In genomic region chr3:34012102-34012461, GRCh38 we compare ENCODE assay signal across 2 cellular contexts.
TF ChIP-seq lines count a peak whose summit lies in the region.

No MANE protein-coding gene starts in this region.

TF ChIP-seq in IMR-90, 13 proteins besides CTCF, POLR2A, EP300 and RAD21:
- TF ChIP-seq CHD1 (IDR thresholded peaks at IDR 0.05; ENCODE audit: low read depth, low read length) (no peak), SMC3 (IDR thresholded peaks at IDR 0.05; ENCODE audit: low read depth, low read length) (no peak), MAFK (IDR thresholded peaks at IDR 0.05; ENCODE audit: low read depth, low read length) (peak; percentile 76), BHLHE40 (IDR thresholded peaks at IDR 0.05; ENCODE audit: low read depth, low read length) (peak; percentile 64), FOS (IDR thresholded peaks at IDR 0.05; ENCODE audit: low read depth, low read length) (peak; percentile 100), USF2 (IDR thresholded peaks at IDR 0.05; ENCODE audit: low read depth, low read length) (no peak), CEBPB (IDR thresholded peaks at IDR 0.05; ENCODE audit: low read depth, low read length) (peak; percentile 58), RCOR1 (IDR thresholded peaks at IDR 0.05; ENCODE audit: insufficient replicate concordance, low read length) (peak; percentile 35), MAZ (IDR thresholded peaks at IDR 0.05; ENCODE audit: borderline replicate concordance, low read depth, low read length) (peak; percentile 16; the same call in 1 of the 2 replicates), NFE2L2 (IDR thresholded peaks at IDR 0.05; ENCODE audit: low read depth, low read length) (peak; percentile 63), RFX5 (IDR thresholded peaks at IDR 0.05; ENCODE audit: low read depth, low read length) (no peak), MXI1 (IDR thresholded peaks at IDR 0.05; ENCODE audit: borderline replicate concordance, low read depth, low read length) (no peak), ELK1 (IDR thresholded peaks at IDR 0.05; ENCODE audit: borderline replicate concordance, low read depth, low read length) (no peak)

TF ChIP-seq in K562, 482 proteins besides CTCF, POLR2A, EP300 and RAD21 (continues in another document):
- TF ChIP-seq RUNX1 (IDR thresholded peaks at IDR 0.05; ENCODE audit: low read depth): no peak
- TF ChIP-seq ZNF232 (CRISPR knock-in tag; IDR thresholded peaks at IDR 0.05): no peak
- peak; percentile 63; the same call in 1 of the 2 replicates for TF ChIP-seq ARID1B (IDR thresholded peaks at IDR 0.05)
- TF ChIP-seq MAFG (tag; conservative IDR thresholded peaks at IDR 0.05): no peak; the same call in 1 of the 2 replicates
- peak in 1 of 2 experiments; percentile 80; a peak in 1 of 4 replicates for TF ChIP-seq RCOR1 (IDR thresholded peaks at IDR 0.05; ENCODE audit: borderline replicate concordance in 1 of 2, low read depth in 2 of 2, low read length in 2 of 2)
- no peak for TF ChIP-seq KLF6 (CRISPR knock-in tag; IDR thresholded peaks at IDR 0.05; ENCODE audit: borderline replicate concordance)
- peak; percentile 71; the same call in 1 of the 2 replicates for TF ChIP-seq SMARCE1 (IDR thresholded peaks at IDR 0.05)
- no peak for TF ChIP-seq MAFF (IDR thresholded peaks at IDR 0.05; ENCODE audit: low read length)
- no peak for TF ChIP-seq NFRKB (IDR thresholded peaks at IDR 0.05; ENCODE audit: low read depth)
- no peak for TF ChIP-seq ZNF121 (CRISPR knock-in tag; conservative IDR thresholded peaks at IDR 0.05)
- TF ChIP-seq PRPF4 (IDR thresholded peaks at IDR 0.05; ENCODE audit: insufficient read depth, low read depth, low read length, poor library complexity, severe bottlenecking): no peak
- TF ChIP-seq, protein P1, sequence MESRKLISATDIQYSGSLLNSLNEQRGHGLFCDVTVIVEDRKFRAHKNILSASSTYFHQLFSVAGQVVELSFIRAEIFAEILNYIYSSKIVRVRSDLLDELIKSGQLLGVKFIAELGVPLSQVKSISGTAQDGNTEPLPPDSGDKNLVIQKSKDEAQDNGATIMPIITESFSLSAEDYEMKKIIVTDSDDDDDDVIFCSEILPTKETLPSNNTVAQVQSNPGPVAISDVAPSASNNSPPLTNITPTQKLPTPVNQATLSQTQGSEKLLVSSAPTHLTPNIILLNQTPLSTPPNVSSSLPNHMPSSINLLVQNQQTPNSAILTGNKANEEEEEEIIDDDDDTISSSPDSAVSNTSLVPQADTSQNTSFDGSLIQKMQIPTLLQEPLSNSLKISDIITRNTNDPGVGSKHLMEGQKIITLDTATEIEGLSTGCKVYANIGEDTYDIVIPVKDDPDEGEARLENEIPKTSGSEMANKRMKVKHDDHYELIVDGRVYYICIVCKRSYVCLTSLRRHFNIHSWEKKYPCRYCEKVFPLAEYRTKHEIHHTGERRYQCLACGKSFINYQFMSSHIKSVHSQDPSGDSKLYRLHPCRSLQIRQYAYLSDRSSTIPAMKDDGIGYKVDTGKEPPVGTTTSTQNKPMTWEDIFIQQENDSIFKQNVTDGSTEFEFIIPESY (CRISPR knock-in tag; IDR thresholded peaks at IDR 0.05): no peak
- peak; percentile 96 for TF ChIP-seq FOSL1 (tag; conservative IDR thresholded peaks at IDR 0.05)
- TF ChIP-seq PML (IDR thresholded peaks at IDR 0.05; ENCODE audit: low read length): no peak
- no peak for TF ChIP-seq ZC3H8 (IDR thresholded peaks at IDR 0.05)
- no peak for TF ChIP-seq CTBP1 (IDR thresholded peaks at IDR 0.05; ENCODE audit: borderline replicate concordance)
- TF ChIP-seq, protein P2, sequence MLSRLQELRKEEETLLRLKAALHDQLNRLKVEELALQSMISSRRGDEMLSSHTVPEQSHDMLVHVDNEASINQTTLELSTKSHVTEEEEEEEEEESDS (CRISPR knock-in tag; IDR thresholded peaks at IDR 0.05): no peak
- no peak for TF ChIP-seq ZNF507 (tag; conservative IDR thresholded peaks at IDR 0.05)
- TF ChIP-seq ZNF445 (CRISPR knock-in tag; IDR thresholded peaks at IDR 0.05; ENCODE audit: low read depth): no peak
- TF ChIP-seq NR2C2 (CRISPR knock-in tag; IDR thresholded peaks at IDR 0.05): no peak
- TF ChIP-seq NR2C2 (tag; IDR thresholded peaks at IDR 0.05): no peak
- TF ChIP-seq FOXP4 (CRISPR knock-in tag; IDR thresholded peaks at IDR 0.05; ENCODE audit: borderline replicate concordance): no peak
- no peak for TF ChIP-seq SPI1 (IDR thresholded peaks at IDR 0.05; ENCODE audit: borderline replicate concordance, low read depth, low read length)
- TF ChIP-seq ESRRA (IDR thresholded peaks at IDR 0.05; ENCODE audit: borderline replicate concordance, low read depth): no peak
- no peak for TF ChIP-seq NFIX (CRISPR knock-in tag; IDR thresholded peaks at IDR 0.05; ENCODE audit: low read depth)
- no peak for TF ChIP-seq HMGN3 (IDR thresholded peaks at IDR 0.05; ENCODE audit: borderline replicate concordance, extremely low read depth, insufficient read length, low read depth, low read length)
- no peak for TF ChIP-seq STAT6 (CRISPR knock-in tag; IDR thresholded peaks at IDR 0.05)
- no peak; the same call in 1 of the 2 replicates for TF ChIP-seq CBFA2T2 (conservative IDR thresholded peaks at IDR 0.05)
- no peak for TF ChIP-seq FOXK1 (CRISPR knock-in tag; IDR thresholded peaks at IDR 0.05; ENCODE audit: borderline replicate concordance)
- peak; percentile 90 for TF ChIP-seq ATF3 (IDR thresholded peaks at IDR 0.05)
- no peak for TF ChIP-seq ATF3 (CRISPR knock-in tag; conservative IDR thresholded peaks at IDR 0.05)
- peak; percentile 23; the same call in 1 of the 2 replicates for TF ChIP-seq CBFA2T3 (IDR thresholded peaks at IDR 0.05)
- TF ChIP-seq ZNF316 (IDR thresholded peaks at IDR 0.05): peak; percentile 53
- TF ChIP-seq PYGO2 (tag; IDR thresholded peaks at IDR 0.05): no peak
- no peak for TF ChIP-seq PTBP1 (IDR thresholded peaks at IDR 0.05; ENCODE audit: low read depth, low read length)
- TF ChIP-seq DNMT1 (IDR thresholded peaks at IDR 0.05): no peak
- no peak for TF ChIP-seq SRF (CRISPR knock-in tag; IDR thresholded peaks at IDR 0.05)
- peak in 1 of 2 experiments; percentile 26; a peak in 1 of 4 replicates for TF ChIP-seq HDAC1 (IDR thresholded peaks at IDR 0.05)
- no peak for TF ChIP-seq GATA2 (CRISPR knock-in tag; IDR thresholded peaks at IDR 0.05)
- no peak for TF ChIP-seq ZKSCAN8 (CRISPR knock-in tag; IDR thresholded peaks at IDR 0.05)
- TF ChIP-seq BACH1 (tag; IDR thresholded peaks at IDR 0.05): peak; percentile 62; the same call in 1 of the 2 replicates
- TF ChIP-seq ZNF311 (CRISPR knock-in tag; IDR thresholded peaks at IDR 0.05): no peak
- TF ChIP-seq GTF2E2 (tag; IDR thresholded peaks at IDR 0.05): no peak
- no peak for TF ChIP-seq ESRRB (CRISPR knock-in tag; IDR thresholded peaks at IDR 0.05; ENCODE audit: borderline replicate concordance)
- TF ChIP-seq, protein P3, sequence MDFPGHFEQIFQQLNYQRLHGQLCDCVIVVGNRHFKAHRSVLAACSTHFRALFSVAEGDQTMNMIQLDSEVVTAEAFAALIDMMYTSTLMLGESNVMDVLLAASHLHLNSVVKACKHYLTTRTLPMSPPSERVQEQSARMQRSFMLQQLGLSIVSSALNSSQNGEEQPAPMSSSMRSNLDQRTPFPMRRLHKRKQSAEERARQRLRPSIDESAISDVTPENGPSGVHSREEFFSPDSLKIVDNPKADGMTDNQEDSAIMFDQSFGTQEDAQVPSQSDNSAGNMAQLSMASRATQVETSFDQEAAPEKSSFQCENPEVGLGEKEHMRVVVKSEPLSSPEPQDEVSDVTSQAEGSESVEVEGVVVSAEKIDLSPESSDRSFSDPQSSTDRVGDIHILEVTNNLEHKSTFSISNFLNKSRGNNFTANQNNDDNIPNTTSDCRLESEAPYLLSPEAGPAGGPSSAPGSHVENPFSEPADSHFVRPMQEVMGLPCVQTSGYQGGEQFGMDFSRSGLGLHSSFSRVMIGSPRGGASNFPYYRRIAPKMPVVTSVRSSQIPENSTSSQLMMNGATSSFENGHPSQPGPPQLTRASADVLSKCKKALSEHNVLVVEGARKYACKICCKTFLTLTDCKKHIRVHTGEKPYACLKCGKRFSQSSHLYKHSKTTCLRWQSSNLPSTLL (IDR thresholded peaks at IDR 0.05): no peak
- no peak for TF ChIP-seq MBD2 (IDR thresholded peaks at IDR 0.05; ENCODE audit: borderline replicate concordance, low read depth)
- TF ChIP-seq SMARCC2 (IDR thresholded peaks at IDR 0.05; ENCODE audit: low read depth): 0 out of 2 replicates have a peak, but pooled peaks have one; percentile 44
- no peak for TF ChIP-seq GTF2B (IDR thresholded peaks at IDR 0.05; ENCODE audit: extremely low read depth, insufficient read length)
- TF ChIP-seq AFF4 (CRISPR knock-in tag; IDR thresholded peaks at IDR 0.05): no peak
- TF ChIP-seq TEAD1 (CRISPR knock-in tag; IDR thresholded peaks at IDR 0.05): no peak
- TF ChIP-seq ETV6 (IDR thresholded peaks at IDR 0.05; ENCODE audit: borderline replicate concordance in 1 of 2, low read depth in 2 of 2, low read length in 1 of 2): no peak
- TF ChIP-seq ETV6 (CRISPR knock-in tag; IDR thresholded peaks at IDR 0.05; ENCODE audit: borderline replicate concordance): no peak
- TF ChIP-seq SMARCA4 (IDR thresholded peaks at IDR 0.05): peak; percentile 76
- TF ChIP-seq U2AF1 (optimal IDR thresholded peaks at IDR 0.05; ENCODE audit: low read depth, low read length): no peak
- no peak for TF ChIP-seq ZNF174 (CRISPR knock-in tag; IDR thresholded peaks at IDR 0.05)
- TF ChIP-seq RBM17 (IDR thresholded peaks at IDR 0.05; ENCODE audit: borderline replicate concordance, low read depth, low read length): no peak
- TF ChIP-seq GABPB1 (CRISPR knock-in tag; IDR thresholded peaks at IDR 0.05): no peak
- no peak for TF ChIP-seq NFXL1 (CRISPR knock-in tag; IDR thresholded peaks at IDR 0.05)
- TF ChIP-seq FOXA3 (CRISPR knock-in tag; conservative IDR thresholded peaks at IDR 0.05 in 1 of 2, IDR thresholded peaks at IDR 0.05 in 1 of 2): peak; percentile 42 to 81; a peak in 3 of 4 replicates
